14 cellular contexts compared by ENCODE assay signal in the genomic region with DNA sequence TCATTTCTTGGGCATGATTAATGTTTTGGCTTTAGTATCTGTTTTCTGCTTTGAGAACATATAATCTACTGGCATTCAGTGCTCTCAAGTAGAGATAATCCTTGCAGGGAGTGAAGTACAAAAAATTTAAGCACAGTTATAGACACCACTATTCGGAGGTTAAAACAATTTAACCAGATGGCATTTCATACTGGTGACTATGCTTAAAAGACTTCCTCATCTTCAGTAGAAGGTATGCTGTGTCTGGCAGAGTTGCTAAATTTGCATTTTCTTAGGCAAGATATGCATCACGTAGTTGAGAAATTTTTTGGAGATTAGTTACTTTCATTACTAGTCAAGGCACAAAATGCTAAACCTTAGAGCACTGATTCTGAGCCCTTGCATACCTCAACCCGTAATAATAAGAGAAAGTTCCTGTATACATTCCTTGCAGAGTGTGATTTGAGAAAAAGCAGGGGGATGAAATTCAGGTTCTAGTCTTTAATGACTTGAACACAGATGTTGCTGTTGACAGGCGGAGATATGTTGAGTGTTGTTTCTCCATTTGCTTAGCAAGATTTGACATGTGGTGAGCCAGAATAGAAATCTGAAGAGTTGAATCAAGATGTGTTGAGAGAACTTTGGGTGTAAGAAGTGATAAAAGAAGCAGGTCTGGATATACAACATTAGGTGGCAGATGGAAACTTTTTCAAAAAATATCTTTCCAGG.
DNase-seq lines count a peak whose midpoint lies in the region; ATAC-seq, FAIRE-seq and TF ChIP-seq lines count a peak whose summit lies in the region.
"Had no signal": no experiment of that assay in that cellular context is flagged by ENCODE, and none has a peak within 500 bp of the region (broad histone marks: within the 10 kb centered on the region; RNA-seq: fewer than 3 reads in every experiment).

No MANE protein-coding gene starts in this region.

- FAIRE-seq in GM12892 (lab: Jason Lieb, UNC): no peak

- H3K9me3 ChIP-seq in trophoblast cell (ENCODE audit: insufficient read depth, low read depth, low read length): no peaks in the 10 kb centered on the region
- H3K9me3 ChIP-seq: neutrophil, thoracic aorta had no signal

- no peaks in the 10 kb centered on the region for H3K79me2 ChIP-seq in trophoblast cell (ENCODE audit: control insufficient read depth, insufficient read depth, low read length, poor library complexity)

- no peak overlapping the region for H2BK120ac ChIP-seq in trophoblast cell (ENCODE audit: insufficient read depth, low read length, poor library complexity)

- no peak overlapping the region for H2AK5ac ChIP-seq in trophoblast cell (ENCODE audit: low read length)

- H3K4me2 ChIP-seq in trophoblast cell (ENCODE audit: low read length): no peak overlapping the region

- H4K12ac ChIP-seq in trophoblast cell (ENCODE audit: low read depth, low read length): no peak overlapping the region

- no peak overlapping the region for H3K18ac ChIP-seq in trophoblast cell (ENCODE audit: low read length)

- no peak overlapping the region for H2AFZ ChIP-seq in trophoblast cell (ENCODE audit: insufficient read depth, low read length, poor library complexity)

- TF ChIP-seq POLR2A in GM12892 (IDR thresholded peaks at IDR 0.05; ENCODE audit: low read depth, low read length): no peak

- DNase-seq in HFF-Myc (ENCODE audit: extremely low read depth, low read depth): peak; percentile 40
- DNase-seq in OCI-M1 (lab: John Stamatoyannopoulos, UW): peak; percentile 40
- DNase-seq in fibroblast of peridontal ligament (ENCODE audit: extremely low read depth): peak; percentile 83
- peak; percentile 62 to 98 for DNase-seq in trophoblast cell
- no peak for DNase-seq in GM12892 (ENCODE audit: insufficient read length)
- no peak for DNase-seq in activated CD8-positive, alpha-beta memory T cell treated with anti-CD3 and anti-CD28 coated beads, Interleukin-2, amount 50 U/mL, for 48 hours
- DNase-seq: activated naive CD8-positive, alpha-beta T cell treated with anti-CD3 and anti-CD28 coated beads, Interleukin-2, amount 10 ng/mL, durations not matched to agents 7 days and 5 days; islet precursor cell; Karpas-422; NCI-H510A had no signal

- H3K36me3 ChIP-seq in trophoblast cell (ENCODE audit: control insufficient read depth in 1 of 2, insufficient read depth in 2 of 2, low read length in 2 of 2): no peaks in the 10 kb centered on the region
- H3K36me3 ChIP-seq: neutrophil, thoracic aorta had no signal

- H3K9ac ChIP-seq in trophoblast cell (ENCODE audit: low read length): no peak overlapping the region

- no peak overlapping the region for H3K23ac ChIP-seq in trophoblast cell (ENCODE audit: low read length)

- H3K14ac ChIP-seq in trophoblast cell (ENCODE audit: low read length): no peak overlapping the region

- ATAC-seq in HG02973 (IDR thresholded peaks at IDR 0.05; ENCODE audit: unreplicated experiment): no peak

- H2BK5ac ChIP-seq in trophoblast cell (ENCODE audit: low read depth, low read length, poor library complexity): no peak overlapping the region

- no peak for TF ChIP-seq CTCF in HFF-Myc (IDR thresholded peaks at IDR 0.05; ENCODE audit: low read depth, low read length, missing control alignments)

- H4K91ac ChIP-seq in trophoblast cell (ENCODE audit: low read depth, low read length): no peak overlapping the region

- H3K4me3 ChIP-seq in HFF-Myc (replicated peaks; ENCODE audit: low read depth, low read length) (no peak overlapping the region), trophoblast cell (ENCODE audit: low read depth, low read length) (no peak overlapping the region)
- H3K4me3 ChIP-seq: SK-N-MC, thoracic aorta had no signal

- peak overlapping the region; percentile 46 for H3K27ac ChIP-seq in trophoblast cell (ENCODE audit: low read depth, low read length)
- H3K27ac ChIP-seq: neutrophil, SK-N-MC, thoracic aorta had no signal

- H3K79me1 ChIP-seq in trophoblast cell (ENCODE audit: low read length): no peaks in the 10 kb centered on the region

- no CpG with 5 or more reads among the region's 4 CpGs for WGBS in trophoblast cell (ENCODE audit: extremely low coverage, insufficient coverage, insufficient read length)

- no peak overlapping the region for H3K4ac ChIP-seq in trophoblast cell (ENCODE audit: low read depth, low read length)

- peaks cover 2 to 8% of the 10 kb centered on the region in 2 experiments for H3K4me1 ChIP-seq in trophoblast cell (ENCODE audit: control insufficient read depth in 1 of 2, insufficient read depth in 2 of 2, low read length in 2 of 2)

- no peaks in the 10 kb centered on the region for H3K27me3 ChIP-seq in trophoblast cell (ENCODE audit: insufficient read depth, low read length)
- H3K27me3 ChIP-seq: neutrophil had no signal

- no peak overlapping the region for H4K8ac ChIP-seq in trophoblast cell (ENCODE audit: low read depth, low read length)

- H2BK12ac ChIP-seq in trophoblast cell (ENCODE audit: low read length): no peak overlapping the region

Comparison
In these comparisons a context has a peak if more than half of its experiments do, and no peak if none do; other contexts are left out.
1. DNase-seq: peak in HFF-Myc (single experiment), OCI-M1 (single experiment), fibroblast of peridontal ligament (single experiment) and trophoblast cell (2 of 2); none in GM12892 (single experiment) and activated CD8-positive, alpha-beta memory T cell treated with anti-CD3 and anti-CD28 coated beads, Interleukin-2, amount 50 U/mL, for 48 hours (single experiment).